25 cellular contexts compared by ENCODE assay signal in genomic region chr1:30460661-30461060, GRCh38.
"Had no signal": no experiment of that assay in that cellular context is flagged by ENCODE, and none has a peak within 500 bp of the region (broad histone marks: within the 10 kb centered on the region; RNA-seq: fewer than 3 reads in every experiment).

No MANE protein-coding gene starts in this region.

- H3K4me3 ChIP-seq: ascending aorta, cardiac muscle cell, SJCRH30, SK-N-MC had no signal

- H3K9me3 ChIP-seq: ascending aorta, SJCRH30 had no signal

- H3K36me3 ChIP-seq: ascending aorta, cardiac muscle cell, SJCRH30 had no signal

- DNase-seq: activated CD4-positive, alpha-beta T cell treated with anti-CD3 and anti-CD28 coated beads for 36 hours; activated CD4-positive, alpha-beta T cell treated with anti-CD3 and anti-CD28 coated beads, Interleukin-2, amount 10 ng/mL, durations not matched to agents 7 days and 5 days; activated CD4-positive, alpha-beta T cell treated with anti-CD3 and anti-CD28 coated beads, Interleukin-2, amount 50 U/mL, for 48 hours; activated CD8-positive, alpha-beta T cell treated with anti-CD3 and anti-CD28 coated beads, Interleukin-2, amount 10 ng/mL, durations not matched to agents 7 days and 5 days; activated gamma-delta T cell treated with Interleukin-2 at 50 U/mL for 16 hours; activated naive CD4-positive, alpha-beta T cell treated with anti-CD3 and anti-CD28 coated beads for 36 hours; activated T-cell treated with anti-CD3 and anti-CD28 coated beads for 4 hours; activated T-cell treated with anti-CD3 and anti-CD28 coated beads, Interleukin-2, amount 50 U/mL, for 72 hours; amniotic stem cell; MM.1S; MV-4-11; NCI-H1092; NCI-H1436 treated with DMSO at 0.1 percent for 48 hours; NCI-H1694 treated with DMSO at 0.1 percent for 48 hours; NCI-H2029; NCI-H345; NCI-H524 treated with DMSO at 0.1 percent for 48 hours; NCI-H748 treated with DMSO at 0.1 percent for 48 hours; NK-92 treated with Interleukin-12 subunit alpha and Interleukin-12 subunit beta, amount 100 ng/mL, for 24 hours; SHP77; SJCRH30 had no signal

- H3K4me1 ChIP-seq: ascending aorta, SJCRH30 had no signal

- H3K27me3 ChIP-seq: ascending aorta, cardiac muscle cell had no signal

- H3K27ac ChIP-seq: ascending aorta, cardiac muscle cell, KMS-11, SJCRH30, SK-N-MC had no signal
